In the genomic region with DNA sequence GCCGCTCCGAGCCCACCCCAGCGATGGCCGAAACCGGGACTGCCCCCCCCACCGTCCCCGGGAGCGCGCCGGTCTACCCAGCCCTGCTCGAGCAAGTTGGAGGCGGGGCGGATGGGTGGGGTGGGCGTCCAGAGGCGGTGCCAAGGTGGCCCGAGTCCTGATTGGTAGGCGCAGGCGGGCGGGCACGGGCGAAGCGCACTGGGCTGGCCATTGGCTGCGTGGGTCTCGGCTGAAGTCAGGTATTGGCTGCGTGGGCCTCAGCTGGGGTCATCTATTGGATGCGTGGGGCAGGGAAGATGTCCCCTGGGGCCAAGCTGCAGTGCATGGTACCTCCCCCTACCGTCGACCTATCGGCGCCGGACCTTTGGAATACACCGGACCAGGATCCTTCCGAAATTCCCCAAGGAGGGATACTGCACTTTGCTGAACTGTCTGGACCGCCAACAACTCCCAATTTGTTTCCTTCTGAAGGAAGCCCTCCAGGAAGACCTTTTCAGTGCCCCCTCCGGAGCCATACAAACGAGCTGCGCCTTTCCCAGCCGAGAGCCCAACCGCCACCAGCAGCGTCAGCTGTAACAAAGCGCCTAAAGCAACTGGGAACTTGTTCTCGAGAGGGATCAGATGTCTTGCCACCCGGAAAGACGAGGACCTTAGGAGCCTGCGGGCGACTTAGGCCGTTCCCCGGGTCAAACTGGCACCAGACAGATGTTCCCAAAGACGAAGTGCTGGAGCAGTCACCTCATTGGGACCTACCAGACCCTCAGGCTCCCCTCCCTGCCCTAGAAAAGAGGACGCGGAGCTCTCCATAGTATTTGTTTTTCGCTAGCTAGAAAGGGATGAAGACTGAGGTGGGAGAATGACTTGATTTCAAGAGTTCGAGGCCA, we compare ENCODE assay signal across 1 cellular context.
TF ChIP-seq lines count a peak whose summit lies in the region.

A gene with protein sequence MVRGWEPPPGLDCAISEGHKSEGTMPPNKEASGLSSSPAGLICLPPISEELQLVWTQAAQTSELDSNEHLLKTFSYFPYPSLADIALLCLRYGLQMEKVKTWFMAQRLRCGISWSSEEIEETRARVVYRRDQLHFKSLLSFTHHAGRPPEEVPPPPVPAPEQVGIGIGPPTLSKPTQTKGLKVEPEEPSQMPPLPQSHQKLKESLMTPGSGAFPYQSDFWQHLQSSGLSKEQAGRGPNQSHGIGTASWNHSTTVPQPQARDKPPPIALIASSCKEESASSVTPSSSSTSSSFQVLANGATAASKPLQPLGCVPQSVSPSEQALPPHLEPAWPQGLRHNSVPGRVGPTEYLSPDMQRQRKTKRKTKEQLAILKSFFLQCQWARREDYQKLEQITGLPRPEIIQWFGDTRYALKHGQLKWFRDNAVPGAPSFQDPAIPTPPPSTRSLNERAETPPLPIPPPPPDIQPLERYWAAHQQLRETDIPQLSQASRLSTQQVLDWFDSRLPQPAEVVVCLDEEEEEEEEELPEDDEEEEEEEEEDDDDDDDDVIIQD (minus strand): TSS at position 113 of the 884 bp plus-strand sequence. CDS start 180 bp downstream, outside the sequence.

TF ChIP-seq in K562, 482 proteins besides CTCF, POLR2A, EP300 and RAD21 (continued from another document and continues in another):
- TF ChIP-seq, protein P1, sequence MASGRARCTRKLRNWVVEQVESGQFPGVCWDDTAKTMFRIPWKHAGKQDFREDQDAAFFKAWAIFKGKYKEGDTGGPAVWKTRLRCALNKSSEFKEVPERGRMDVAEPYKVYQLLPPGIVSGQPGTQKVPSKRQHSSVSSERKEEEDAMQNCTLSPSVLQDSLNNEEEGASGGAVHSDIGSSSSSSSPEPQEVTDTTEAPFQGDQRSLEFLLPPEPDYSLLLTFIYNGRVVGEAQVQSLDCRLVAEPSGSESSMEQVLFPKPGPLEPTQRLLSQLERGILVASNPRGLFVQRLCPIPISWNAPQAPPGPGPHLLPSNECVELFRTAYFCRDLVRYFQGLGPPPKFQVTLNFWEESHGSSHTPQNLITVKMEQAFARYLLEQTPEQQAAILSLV (tag; IDR thresholded peaks at IDR 0.05) = no peak
- TF ChIP-seq, protein P2, sequence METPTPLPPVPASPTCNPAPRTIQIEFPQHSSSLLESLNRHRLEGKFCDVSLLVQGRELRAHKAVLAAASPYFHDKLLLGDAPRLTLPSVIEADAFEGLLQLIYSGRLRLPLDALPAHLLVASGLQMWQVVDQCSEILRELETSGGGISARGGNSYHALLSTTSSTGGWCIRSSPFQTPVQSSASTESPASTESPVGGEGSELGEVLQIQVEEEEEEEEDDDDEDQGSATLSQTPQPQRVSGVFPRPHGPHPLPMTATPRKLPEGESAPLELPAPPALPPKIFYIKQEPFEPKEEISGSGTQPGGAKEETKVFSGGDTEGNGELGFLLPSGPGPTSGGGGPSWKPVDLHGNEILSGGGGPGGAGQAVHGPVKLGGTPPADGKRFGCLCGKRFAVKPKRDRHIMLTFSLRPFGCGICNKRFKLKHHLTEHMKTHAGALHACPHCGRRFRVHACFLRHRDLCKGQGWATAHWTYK (CRISPR knock-in tag; IDR thresholded peaks at IDR 0.05) = no peak
- TF ChIP-seq, protein P3, sequence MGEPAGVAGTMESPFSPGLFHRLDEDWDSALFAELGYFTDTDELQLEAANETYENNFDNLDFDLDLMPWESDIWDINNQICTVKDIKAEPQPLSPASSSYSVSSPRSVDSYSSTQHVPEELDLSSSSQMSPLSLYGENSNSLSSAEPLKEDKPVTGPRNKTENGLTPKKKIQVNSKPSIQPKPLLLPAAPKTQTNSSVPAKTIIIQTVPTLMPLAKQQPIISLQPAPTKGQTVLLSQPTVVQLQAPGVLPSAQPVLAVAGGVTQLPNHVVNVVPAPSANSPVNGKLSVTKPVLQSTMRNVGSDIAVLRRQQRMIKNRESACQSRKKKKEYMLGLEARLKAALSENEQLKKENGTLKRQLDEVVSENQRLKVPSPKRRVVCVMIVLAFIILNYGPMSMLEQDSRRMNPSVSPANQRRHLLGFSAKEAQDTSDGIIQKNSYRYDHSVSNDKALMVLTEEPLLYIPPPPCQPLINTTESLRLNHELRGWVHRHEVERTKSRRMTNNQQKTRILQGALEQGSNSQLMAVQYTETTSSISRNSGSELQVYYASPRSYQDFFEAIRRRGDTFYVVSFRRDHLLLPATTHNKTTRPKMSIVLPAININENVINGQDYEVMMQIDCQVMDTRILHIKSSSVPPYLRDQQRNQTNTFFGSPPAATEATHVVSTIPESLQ (CRISPR knock-in tag; IDR thresholded peaks at IDR 0.05) = no peak
- TF ChIP-seq, protein P4, sequence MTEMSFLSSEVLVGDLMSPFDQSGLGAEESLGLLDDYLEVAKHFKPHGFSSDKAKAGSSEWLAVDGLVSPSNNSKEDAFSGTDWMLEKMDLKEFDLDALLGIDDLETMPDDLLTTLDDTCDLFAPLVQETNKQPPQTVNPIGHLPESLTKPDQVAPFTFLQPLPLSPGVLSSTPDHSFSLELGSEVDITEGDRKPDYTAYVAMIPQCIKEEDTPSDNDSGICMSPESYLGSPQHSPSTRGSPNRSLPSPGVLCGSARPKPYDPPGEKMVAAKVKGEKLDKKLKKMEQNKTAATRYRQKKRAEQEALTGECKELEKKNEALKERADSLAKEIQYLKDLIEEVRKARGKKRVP (CRISPR knock-in tag; IDR thresholded peaks at IDR 0.05) = no peak
- TF ChIP-seq CTBP1 (IDR thresholded peaks at IDR 0.05; ENCODE audit: borderline replicate concordance) = peak; percentile 86; the same call in 1 of the 2 replicates
- no peak for TF ChIP-seq NCOR1 (IDR thresholded peaks at IDR 0.05)
- TF ChIP-seq TAF7 (tag; IDR thresholded peaks at IDR 0.05) = peak; percentile 81
- TF ChIP-seq ARID1B (IDR thresholded peaks at IDR 0.05) = no peak; the same call in 1 of the 2 replicates
- TF ChIP-seq, protein P5, sequence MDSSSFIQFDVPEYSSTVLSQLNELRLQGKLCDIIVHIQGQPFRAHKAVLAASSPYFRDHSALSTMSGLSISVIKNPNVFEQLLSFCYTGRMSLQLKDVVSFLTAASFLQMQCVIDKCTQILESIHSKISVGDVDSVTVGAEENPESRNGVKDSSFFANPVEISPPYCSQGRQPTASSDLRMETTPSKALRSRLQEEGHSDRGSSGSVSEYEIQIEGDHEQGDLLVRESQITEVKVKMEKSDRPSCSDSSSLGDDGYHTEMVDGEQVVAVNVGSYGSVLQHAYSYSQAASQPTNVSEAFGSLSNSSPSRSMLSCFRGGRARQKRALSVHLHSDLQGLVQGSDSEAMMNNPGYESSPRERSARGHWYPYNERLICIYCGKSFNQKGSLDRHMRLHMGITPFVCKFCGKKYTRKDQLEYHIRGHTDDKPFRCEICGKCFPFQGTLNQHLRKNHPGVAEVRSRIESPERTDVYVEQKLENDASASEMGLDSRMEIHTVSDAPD (CRISPR knock-in tag; IDR thresholded peaks at IDR 0.05) = no peak
- no peak for TF ChIP-seq MCM7 (IDR thresholded peaks at IDR 0.05)
- TF ChIP-seq ZFP1 (CRISPR knock-in tag; IDR thresholded peaks at IDR 0.05) = no peak
- TF ChIP-seq CHCHD3 (CRISPR knock-in tag; IDR thresholded peaks at IDR 0.05) = no peak
- peak; percentile 87 for TF ChIP-seq SP2 (IDR thresholded peaks at IDR 0.05; ENCODE audit: extremely low read depth, low read depth, low read length, poor library complexity, severe bottlenecking)
- no peak for TF ChIP-seq GATA2 (CRISPR knock-in tag; IDR thresholded peaks at IDR 0.05)
- TF ChIP-seq ZNF12 (CRISPR knock-in tag; IDR thresholded peaks at IDR 0.05) = no peak
- TF ChIP-seq, protein P6, sequence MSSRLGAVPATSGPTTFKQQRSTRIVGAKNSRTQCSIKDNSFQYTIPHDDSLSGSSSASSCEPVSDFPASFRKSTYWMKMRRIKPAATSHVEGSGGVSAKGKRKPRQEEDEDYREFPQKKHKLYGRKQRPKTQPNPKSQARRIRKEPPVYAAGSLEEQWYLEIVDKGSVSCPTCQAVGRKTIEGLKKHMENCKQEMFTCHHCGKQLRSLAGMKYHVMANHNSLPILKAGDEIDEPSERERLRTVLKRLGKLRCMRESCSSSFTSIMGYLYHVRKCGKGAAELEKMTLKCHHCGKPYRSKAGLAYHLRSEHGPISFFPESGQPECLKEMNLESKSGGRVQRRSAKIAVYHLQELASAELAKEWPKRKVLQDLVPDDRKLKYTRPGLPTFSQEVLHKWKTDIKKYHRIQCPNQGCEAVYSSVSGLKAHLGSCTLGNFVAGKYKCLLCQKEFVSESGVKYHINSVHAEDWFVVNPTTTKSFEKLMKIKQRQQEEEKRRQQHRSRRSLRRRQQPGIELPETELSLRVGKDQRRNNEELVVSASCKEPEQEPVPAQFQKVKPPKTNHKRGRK (tag; IDR thresholded peaks at IDR 0.05) = no peak
- TF ChIP-seq, protein P7, sequence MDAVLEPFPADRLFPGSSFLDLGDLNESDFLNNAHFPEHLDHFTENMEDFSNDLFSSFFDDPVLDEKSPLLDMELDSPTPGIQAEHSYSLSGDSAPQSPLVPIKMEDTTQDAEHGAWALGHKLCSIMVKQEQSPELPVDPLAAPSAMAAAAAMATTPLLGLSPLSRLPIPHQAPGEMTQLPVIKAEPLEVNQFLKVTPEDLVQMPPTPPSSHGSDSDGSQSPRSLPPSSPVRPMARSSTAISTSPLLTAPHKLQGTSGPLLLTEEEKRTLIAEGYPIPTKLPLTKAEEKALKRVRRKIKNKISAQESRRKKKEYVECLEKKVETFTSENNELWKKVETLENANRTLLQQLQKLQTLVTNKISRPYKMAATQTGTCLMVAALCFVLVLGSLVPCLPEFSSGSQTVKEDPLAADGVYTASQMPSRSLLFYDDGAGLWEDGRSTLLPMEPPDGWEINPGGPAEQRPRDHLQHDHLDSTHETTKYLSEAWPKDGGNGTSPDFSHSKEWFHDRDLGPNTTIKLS (IDR thresholded peaks at IDR 0.05; ENCODE audit: borderline replicate concordance, low read depth) = no peak
- TF ChIP-seq FOXA1 (IDR thresholded peaks at IDR 0.05; ENCODE audit: borderline replicate concordance) = no peak
- TF ChIP-seq HOXB6 (CRISPR knock-in tag; IDR thresholded peaks at IDR 0.05; ENCODE audit: borderline replicate concordance) = no peak
- TF ChIP-seq, protein P8, sequence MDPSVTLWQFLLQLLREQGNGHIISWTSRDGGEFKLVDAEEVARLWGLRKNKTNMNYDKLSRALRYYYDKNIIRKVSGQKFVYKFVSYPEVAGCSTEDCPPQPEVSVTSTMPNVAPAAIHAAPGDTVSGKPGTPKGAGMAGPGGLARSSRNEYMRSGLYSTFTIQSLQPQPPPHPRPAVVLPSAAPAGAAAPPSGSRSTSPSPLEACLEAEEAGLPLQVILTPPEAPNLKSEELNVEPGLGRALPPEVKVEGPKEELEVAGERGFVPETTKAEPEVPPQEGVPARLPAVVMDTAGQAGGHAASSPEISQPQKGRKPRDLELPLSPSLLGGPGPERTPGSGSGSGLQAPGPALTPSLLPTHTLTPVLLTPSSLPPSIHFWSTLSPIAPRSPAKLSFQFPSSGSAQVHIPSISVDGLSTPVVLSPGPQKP (CRISPR knock-in tag; IDR thresholded peaks at IDR 0.05) = no peak
- TF ChIP-seq ZNF24 (IDR thresholded peaks at IDR 0.05) = no peak
- no peak for TF ChIP-seq TCF7L2 (IDR thresholded peaks at IDR 0.05; ENCODE audit: low read depth, low read length)
- peak; percentile 52; the same call in 1 of the 2 replicates for TF ChIP-seq CBX1 (IDR thresholded peaks at IDR 0.05; ENCODE audit: low read depth)
- TF ChIP-seq TBP (optimal IDR thresholded peaks at IDR 0.05; ENCODE audit: low read depth, low read length) = peak; percentile 80
- TF ChIP-seq, protein P9, sequence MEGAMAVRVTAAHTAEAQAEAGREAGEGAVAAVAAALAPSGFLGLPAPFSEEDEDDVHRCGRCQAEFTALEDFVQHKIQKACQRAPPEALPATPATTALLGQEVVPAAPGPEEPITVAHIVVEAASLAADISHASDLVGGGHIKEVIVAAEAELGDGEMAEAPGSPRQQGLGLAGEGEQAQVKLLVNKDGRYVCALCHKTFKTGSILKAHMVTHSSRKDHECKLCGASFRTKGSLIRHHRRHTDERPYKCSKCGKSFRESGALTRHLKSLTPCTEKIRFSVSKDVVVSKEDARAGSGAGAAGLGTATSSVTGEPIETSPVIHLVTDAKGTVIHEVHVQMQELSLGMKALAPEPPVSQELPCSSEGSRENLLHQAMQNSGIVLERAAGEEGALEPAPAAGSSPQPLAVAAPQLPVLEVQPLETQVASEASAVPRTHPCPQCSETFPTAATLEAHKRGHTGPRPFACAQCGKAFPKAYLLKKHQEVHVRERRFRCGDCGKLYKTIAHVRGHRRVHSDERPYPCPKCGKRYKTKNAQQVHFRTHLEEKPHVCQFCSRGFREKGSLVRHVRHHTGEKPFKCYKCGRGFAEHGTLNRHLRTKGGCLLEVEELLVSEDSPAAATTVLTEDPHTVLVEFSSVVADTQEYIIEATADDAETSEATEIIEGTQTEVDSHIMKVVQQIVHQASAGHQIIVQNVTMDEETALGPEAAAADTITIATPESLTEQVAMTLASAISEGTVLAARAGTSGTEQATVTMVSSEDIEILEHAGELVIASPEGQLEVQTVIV (CRISPR knock-in tag; IDR thresholded peaks at IDR 0.05; ENCODE audit: borderline replicate concordance) = no peak; the same call in 1 of the 2 replicates
- no peak for TF ChIP-seq HNRNPLL (IDR thresholded peaks at IDR 0.05; ENCODE audit: low read depth, low read length, poor library complexity, severe bottlenecking)
- no peak for TF ChIP-seq CAMTA2 (CRISPR knock-in tag; conservative IDR thresholded peaks at IDR 0.05)
- no peak for TF ChIP-seq SAFB2 (IDR thresholded peaks at IDR 0.05; ENCODE audit: borderline replicate concordance, low read depth, low read length, severe bottlenecking)
- TF ChIP-seq, protein P10, sequence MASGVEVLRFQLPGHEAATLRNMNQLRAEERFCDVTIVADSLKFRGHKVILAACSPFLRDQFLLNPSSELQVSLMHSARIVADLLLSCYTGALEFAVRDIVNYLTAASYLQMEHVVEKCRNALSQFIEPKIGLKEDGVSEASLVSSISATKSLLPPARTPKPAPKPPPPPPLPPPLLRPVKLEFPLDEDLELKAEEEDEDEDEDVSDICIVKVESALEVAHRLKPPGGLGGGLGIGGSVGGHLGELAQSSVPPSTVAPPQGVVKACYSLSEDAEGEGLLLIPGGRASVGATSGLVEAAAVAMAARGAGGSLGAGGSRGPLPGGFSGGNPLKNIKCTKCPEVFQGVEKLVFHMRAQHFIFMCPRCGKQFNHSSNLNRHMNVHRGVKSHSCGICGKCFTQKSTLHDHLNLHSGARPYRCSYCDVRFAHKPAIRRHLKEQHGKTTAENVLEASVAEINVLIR (CRISPR knock-in tag; IDR thresholded peaks at IDR 0.05) = no peak
- no peak for TF ChIP-seq SIX5 (IDR thresholded peaks at IDR 0.05; ENCODE audit: borderline replicate concordance in 1 of 2, insufficient read depth in 1 of 2, low read depth in 1 of 2, low read length in 2 of 2)
- TF ChIP-seq ZBTB17 (CRISPR knock-in tag; IDR thresholded peaks at IDR 0.05) = 0 out of 2 replicates have a peak, but pooled peaks have one; percentile 26
- no peak for TF ChIP-seq RAD51 (IDR thresholded peaks at IDR 0.05; ENCODE audit: borderline replicate concordance, low read depth)
- no peak for TF ChIP-seq ZNF146 (CRISPR knock-in tag; IDR thresholded peaks at IDR 0.05; ENCODE audit: unreplicated experiment)
- TF ChIP-seq ZFP36 (IDR thresholded peaks at IDR 0.05; ENCODE audit: low read depth, low read length, partially characterized antibody) = no peak
- no peak for TF ChIP-seq COPS2 (conservative IDR thresholded peaks at IDR 0.05)
- TF ChIP-seq, protein P11, sequence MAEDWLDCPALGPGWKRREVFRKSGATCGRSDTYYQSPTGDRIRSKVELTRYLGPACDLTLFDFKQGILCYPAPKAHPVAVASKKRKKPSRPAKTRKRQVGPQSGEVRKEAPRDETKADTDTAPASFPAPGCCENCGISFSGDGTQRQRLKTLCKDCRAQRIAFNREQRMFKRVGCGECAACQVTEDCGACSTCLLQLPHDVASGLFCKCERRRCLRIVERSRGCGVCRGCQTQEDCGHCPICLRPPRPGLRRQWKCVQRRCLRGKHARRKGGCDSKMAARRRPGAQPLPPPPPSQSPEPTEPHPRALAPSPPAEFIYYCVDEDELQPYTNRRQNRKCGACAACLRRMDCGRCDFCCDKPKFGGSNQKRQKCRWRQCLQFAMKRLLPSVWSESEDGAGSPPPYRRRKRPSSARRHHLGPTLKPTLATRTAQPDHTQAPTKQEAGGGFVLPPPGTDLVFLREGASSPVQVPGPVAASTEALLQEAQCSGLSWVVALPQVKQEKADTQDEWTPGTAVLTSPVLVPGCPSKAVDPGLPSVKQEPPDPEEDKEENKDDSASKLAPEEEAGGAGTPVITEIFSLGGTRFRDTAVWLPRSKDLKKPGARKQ (CRISPR knock-in tag; IDR thresholded peaks at IDR 0.05) = no peak
- no peak for TF ChIP-seq ZC3H4 (CRISPR knock-in tag; IDR thresholded peaks at IDR 0.05; ENCODE audit: borderline replicate concordance)
